ENCODE assay signal across 9 cellular contexts in the genomic region with DNA sequence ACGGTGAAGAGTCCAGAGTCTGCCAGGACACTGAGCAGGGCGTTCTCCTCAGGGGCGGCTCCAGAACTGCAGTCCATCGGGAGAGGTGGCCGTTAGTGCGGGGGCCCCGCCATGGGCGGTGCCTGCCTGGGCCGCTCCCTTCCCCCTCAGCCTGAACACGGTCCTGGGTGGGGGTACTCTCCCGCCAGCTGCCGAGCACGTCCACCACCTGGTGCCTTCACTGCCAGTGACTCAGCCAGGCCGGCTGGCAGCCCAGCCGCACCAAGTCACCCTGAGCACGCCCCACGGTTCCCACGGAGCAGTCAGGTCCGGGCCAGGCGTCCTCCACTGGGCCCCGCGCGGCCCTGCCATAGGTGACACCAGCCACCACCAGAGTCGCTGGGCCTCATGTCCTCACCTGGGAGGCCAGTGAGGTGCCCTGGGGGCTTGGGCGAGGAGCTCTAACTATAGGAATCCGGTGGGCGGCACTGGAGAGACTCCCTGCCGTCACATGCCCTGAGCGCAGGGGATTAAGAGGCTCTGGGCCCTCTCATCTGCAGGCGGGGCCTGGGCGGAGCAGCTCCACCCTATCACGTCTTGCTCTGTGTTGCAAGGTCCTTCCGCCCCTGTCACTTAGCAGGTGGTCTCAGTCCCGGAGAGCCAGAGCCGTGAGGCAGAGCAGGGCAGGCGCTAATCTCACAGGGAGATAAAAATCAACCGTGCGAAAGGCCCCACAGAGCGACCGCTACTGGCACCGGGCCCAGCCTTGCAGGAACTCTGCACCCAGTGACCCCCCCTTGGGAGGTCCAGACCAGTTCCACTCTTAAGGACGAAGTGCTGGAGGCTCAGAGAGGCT. TPM values are rescaled to one million over a fixed set of nuclear protein-coding genes. Genes with fewer than 3 reads are reported as not detected.
A peak's percentile ranks its signal among the peaks of the same experiment; 100 is the strongest.
DNase-seq lines count a peak whose midpoint lies in the region; ATAC-seq lines count a peak whose summit lies in the region.
"Had no signal": no experiment of that assay in that cellular context is flagged by ENCODE, and none has a peak within 500 bp of the region (broad histone marks: within the 10 kb centered on the region; RNA-seq: fewer than 3 reads in every experiment).

No MANE protein-coding gene starts in this region.

- no peaks in the 10 kb centered on the region for H3K9me3 ChIP-seq in MG63
- H3K9me3 ChIP-seq: right lobe of liver had no signal

- no peak overlapping the region; the same call in 1 of the 2 replicates for H3K4me3 ChIP-seq in MG63
- H3K4me3 ChIP-seq: right lobe of liver had no signal

- in situ Hi-C loops in G401 (cut with HindIII; ENCODE audit: low sequenced_read_pairs), result no loop called here

- H3K27me3 ChIP-seq in MG63, result no peaks in the 10 kb centered on the region
- H3K27me3 ChIP-seq: right lobe of liver had no signal

- peaks cover 6% of the 10 kb centered on the region for H3K36me3 ChIP-seq in MG63
- H3K36me3 ChIP-seq: right lobe of liver had no signal

- DNase-seq in G401 (ENCODE audit: low spot score) (peak; percentile 35), MG63 (peak; percentile 89), activated gamma-delta T cell (lab: John Stamatoyannopoulos, UW) (peak; percentile 32), iPS-NIHi11 (ENCODE audit: low spot score) (peak; percentile 71), hepatic stellate cell (ENCODE audit: low spot score) (no peak)
- DNase-seq in stimulated activated CD8-positive, alpha-beta memory T cell treated with anti-CD3 and anti-CD28 coated beads, Interleukin-4, amount 100 ng/mL, for 48 hours, result peak; percentile 64
- no peak for DNase-seq in stimulated activated CD4-positive, alpha-beta T cell treated with anti-CD3 and anti-CD28 coated beads, Interleukin-2, amount 100 ng/mL, for 48 hours

- no peak for ATAC-seq in GM19463 (IDR thresholded peaks at IDR 0.05; ENCODE audit: unreplicated experiment)

RNA-seq across cellular contexts. Expression of a gene that starts 14.3 kb away (rescaled TPM):
- total RNA-seq in G401 (2014; rRNA removed; shearing (Covaris generic)), result 69.8 and 75.6 TPM in 2 replicates
- 77.6 and 88.5 TPM in 2 replicates for total RNA-seq in MG63 (2014; rRNA removed; shearing (Covaris generic); ENCODE audit: low replicate concordance)

RNA-seq across cellular contexts. Expression of a gene that starts 32.9 kb away (rescaled TPM):
- 32.8 and 36.6 TPM in 2 replicates for total RNA-seq in G401 (2014; rRNA removed; shearing (Covaris generic))
- total RNA-seq in MG63 (2014; rRNA removed; shearing (Covaris generic); ENCODE audit: low replicate concordance), result 9.3 and 14.3 TPM in 2 replicates

RNA-seq across cellular contexts. Expression of a gene that starts 41.1 kb away (rescaled TPM):
- total RNA-seq in G401 (2014; rRNA removed; shearing (Covaris generic)), result 266 and 349 TPM in 2 replicates
- 290 and 307 TPM in 2 replicates for total RNA-seq in MG63 (2014; rRNA removed; shearing (Covaris generic); ENCODE audit: low replicate concordance)

Comparison
In these comparisons a context has a peak if more than half of its experiments do, and no peak if none do; other contexts are left out.
1. DNase-seq: peak in G401 (single experiment), MG63 (single experiment), activated gamma-delta T cell (single experiment), iPS-NIHi11 (single experiment) and stimulated activated CD8-positive, alpha-beta memory T cell treated with anti-CD3 and anti-CD28 coated beads, Interleukin-4, amount 100 ng/mL, for 48 hours (single experiment); none in hepatic stellate cell (single experiment) and stimulated activated CD4-positive, alpha-beta T cell treated with anti-CD3 and anti-CD28 coated beads, Interleukin-2, amount 100 ng/mL, for 48 hours (0 of 2).